28 cellular contexts compared by ENCODE assay signal in genomic region chr3:145370870-145371269, GRCh38.
"Had no signal": no experiment of that assay in that cellular context is flagged by ENCODE, and none has a peak within 500 bp of the region (broad histone marks: within the 10 kb centered on the region; RNA-seq: fewer than 3 reads in every experiment).

No MANE protein-coding gene starts in this region.

- H3K27me3 ChIP-seq: colonic mucosa, gastrocnemius medialis, right atrium auricular region, suprapubic skin, transverse colon, upper lobe of right lung, uterus had no signal

- FAIRE-seq: keratinocyte had no signal

- H3K9me3 Mint-ChIP-seq: endodermal cell, memory B cell had no signal

- ATAC-seq: esophagus mucosa; gastrocnemius medialis; left lobe of liver; mucosa of descending colon; natural killer cell treated with Interleukin-12 subunit alpha and Interleukin-12 subunit beta and Interleukin-15 and Interleukin-18, amount 100 ng/mL, for 72 hours; sciatic nerve; stimulated activated naive B cell treated with anti-CD40 and anti-IgM and Interleukin-4, amounts not matched to agents 10 μg/mL and 1 μg/mL and 100 μg/mL, for 72 hours; upper lobe of right lung had no signal

- H3K4me1 Mint-ChIP-seq: memory B cell; naive B cell; stimulated activated naive B cell treated with anti-CD40 and anti-IgM and Interleukin-4, amounts not matched to agents 10 μg/mL and 1 μg/mL and 100 μg/mL, for 72 hours had no signal

- H3K27me3 Mint-ChIP-seq: dendritic cell treated with granulocyte-macrophage colony-stimulating factor and Interleukin-4, amounts not matched to agents 40 ng/mL and 50 ng/mL, for 4 days; memory B cell; naive B cell; natural killer cell treated with Interleukin-12 subunit alpha and Interleukin-12 subunit beta and Interleukin-15 and Interleukin-18, amount 100 ng/mL, for 72 hours; stimulated activated naive B cell treated with anti-CD40 and anti-IgM and Interleukin-4, amounts not matched to agents 10 μg/mL and 1 μg/mL and 100 μg/mL, for 72 hours; stimulated activated naive CD8-positive, alpha-beta T cell treated with anti-CD3 and anti-CD28 coated beads, Interleukin-15, Interleukin-2, amounts not matched to agents 100 ng/mL and 50 ng/mL, for 24 hours had no signal

- DNase-seq: colonic mucosa; effector CD8-positive, alpha-beta T cell; endodermal cell; foreskin fibroblast; gastrocnemius medialis; head of caudate nucleus; mucosa of descending colon; naive B cell; stimulated activated CD4-positive, alpha-beta T cell treated with anti-CD3 and anti-CD28 coated beads, Interleukin-2, amount 100 ng/mL, for 48 hours; stimulated activated naive B cell treated with anti-CD40 and anti-IgM and Interleukin-4, amounts not matched to agents 10 μg/mL and 1 μg/mL and 100 μg/mL, for 72 hours; transverse colon; upper lobe of right lung; uterus had no signal

- H2AFZ ChIP-seq: parathyroid adenoma had no signal

- H3K36me3 Mint-ChIP-seq: memory B cell; naive B cell; natural killer cell treated with Interleukin-12 subunit alpha and Interleukin-12 subunit beta and Interleukin-15 and Interleukin-18, amount 100 ng/mL, for 72 hours; stimulated activated naive B cell treated with anti-CD40 and anti-IgM and Interleukin-4, amounts not matched to agents 10 μg/mL and 1 μg/mL and 100 μg/mL, for 72 hours had no signal

- H3K9me3 ChIP-seq: colonic mucosa, gastrocnemius medialis, prostate gland, right atrium auricular region, transverse colon, upper lobe of right lung, uterus had no signal

- H3K36me3 ChIP-seq: colonic mucosa, gastrocnemius medialis, prostate gland, right atrium auricular region, suprapubic skin, transverse colon, upper lobe of right lung, uterus had no signal

- H3K4me1 ChIP-seq: colonic mucosa, gastrocnemius medialis, parathyroid adenoma, prostate gland, right atrium auricular region, suprapubic skin, transverse colon, upper lobe of right lung, uterus had no signal

- H3K9ac ChIP-seq: parathyroid adenoma had no signal

- H3K79me2 ChIP-seq: parathyroid adenoma had no signal

- H3K27ac ChIP-seq: colonic mucosa, epithelial cell of prostate, gastrocnemius medialis, parathyroid adenoma, prostate gland, right atrium auricular region, suprapubic skin, transverse colon, upper lobe of right lung, uterus had no signal

- H3K4me3 ChIP-seq: colonic mucosa, gastrocnemius medialis, lung, mucosa of descending colon, prostate gland, right atrium auricular region, suprapubic skin, transverse colon, upper lobe of right lung, uterus had no signal

- H3K4me3 Mint-ChIP-seq: dendritic cell treated with granulocyte-macrophage colony-stimulating factor and Interleukin-4, amounts not matched to agents 40 ng/mL and 50 ng/mL, for 4 days; endodermal cell; memory B cell; naive B cell; natural killer cell treated with Interleukin-12 subunit alpha and Interleukin-12 subunit beta and Interleukin-15 and Interleukin-18, amount 100 ng/mL, for 72 hours; neural crest cell; stimulated activated naive B cell treated with anti-CD40 and anti-IgM and Interleukin-4, amounts not matched to agents 10 μg/mL and 1 μg/mL and 100 μg/mL, for 72 hours; stimulated activated naive CD8-positive, alpha-beta T cell treated with anti-CD3 and anti-CD28 coated beads, Interleukin-15, Interleukin-2, amounts not matched to agents 100 ng/mL and 50 ng/mL, for 24 hours had no signal

- H3K27ac Mint-ChIP-seq: dendritic cell treated with granulocyte-macrophage colony-stimulating factor and Interleukin-4, amounts not matched to agents 40 ng/mL and 50 ng/mL, for 4 days; endodermal cell; memory B cell; naive B cell; natural killer cell treated with Interleukin-12 subunit alpha and Interleukin-12 subunit beta and Interleukin-15 and Interleukin-18, amount 100 ng/mL, for 72 hours; stimulated activated naive B cell treated with anti-CD40 and anti-IgM and Interleukin-4, amounts not matched to agents 10 μg/mL and 1 μg/mL and 100 μg/mL, for 72 hours; stimulated activated naive CD8-positive, alpha-beta T cell treated with anti-CD3 and anti-CD28 coated beads, Interleukin-15, Interleukin-2, amounts not matched to agents 100 ng/mL and 50 ng/mL, for 24 hours had no signal
